ENCODE assay signal across 8 cellular contexts in genomic region chr3:120596116-120596852, GRCh38. TPM values are rescaled to one million over a fixed set of nuclear protein-coding genes. Genes with fewer than 3 reads are reported as not detected.
DNase-seq lines count a peak whose midpoint lies in the region; ATAC-seq, FAIRE-seq and TF ChIP-seq lines count a peak whose summit lies in the region.

TSS of gene NDUFB4 (plus strand) at chr3:120596336. CDS start at chr3:120596360, 24 bp downstream.

- H3K36me3 ChIP-seq in BE2C: peaks cover 27% of the 10 kb centered on the region

- no peak for TF ChIP-seq CTCF in BE2C (IDR thresholded peaks at IDR 0.05; ENCODE audit: low read depth, low read length)

- peak; percentile 90 for ATAC-seq in HG03460 (IDR thresholded peaks at IDR 0.05; ENCODE audit: unreplicated experiment)

- H3K4me1 ChIP-seq in BE2C: peaks cover 18% of the 10 kb centered on the region

- FAIRE-seq in colon (lab: Jason Lieb, UNC): peak; percentile 79

- no peaks in the 10 kb centered on the region for H3K27me3 ChIP-seq in BE2C

- peak; percentile 98 for DNase-seq in BE2C
- peak; percentile 82 for DNase-seq in GM19240 (ENCODE audit: insufficient read length, low spot score)
- DNase-seq in NCI-H526 (lab: John Stamatoyannopoulos, UW): peak; percentile 99 to 100
- peak; percentile 97 for DNase-seq in activated CD4-positive, alpha-beta T cell treated with anti-CD3 and anti-CD28 coated beads for 48 hours
- DNase-seq in kidney glomerular epithelial cell (lab: John Stamatoyannopoulos, UW): peak; percentile 98
- peak; percentile 84 to 91 for DNase-seq in stimulated activated CD4-positive, alpha-beta T cell treated with anti-CD3 and anti-CD28 coated beads, Interleukin-1b, Interleukin-23, amount 100 ng/mL, for 1 hour (ENCODE audit: low read depth in 2 of 2)

- H3K9me3 ChIP-seq in BE2C: no peaks in the 10 kb centered on the region

- peak within 1 kb of the TSS; percentile 79 for H3K4me3 ChIP-seq in BE2C (ENCODE audit: low read depth, low read length)

RNA-seq across cellular contexts. Expression of gene NDUFB4, which starts in this region (rescaled TPM):
- 637 TPM for polyA plus RNA-seq in BE2C (2012; ENCODE audit: insufficient read depth, insufficient read length, low read depth)

Comparison
In these comparisons a context has a peak if more than half of its experiments do, and no peak if none do; other contexts are left out.
1. Peak in every context shown above with its lines: DNase-seq, ATAC-seq and H3K4me3 ChIP-seq.